In the genomic region with DNA sequence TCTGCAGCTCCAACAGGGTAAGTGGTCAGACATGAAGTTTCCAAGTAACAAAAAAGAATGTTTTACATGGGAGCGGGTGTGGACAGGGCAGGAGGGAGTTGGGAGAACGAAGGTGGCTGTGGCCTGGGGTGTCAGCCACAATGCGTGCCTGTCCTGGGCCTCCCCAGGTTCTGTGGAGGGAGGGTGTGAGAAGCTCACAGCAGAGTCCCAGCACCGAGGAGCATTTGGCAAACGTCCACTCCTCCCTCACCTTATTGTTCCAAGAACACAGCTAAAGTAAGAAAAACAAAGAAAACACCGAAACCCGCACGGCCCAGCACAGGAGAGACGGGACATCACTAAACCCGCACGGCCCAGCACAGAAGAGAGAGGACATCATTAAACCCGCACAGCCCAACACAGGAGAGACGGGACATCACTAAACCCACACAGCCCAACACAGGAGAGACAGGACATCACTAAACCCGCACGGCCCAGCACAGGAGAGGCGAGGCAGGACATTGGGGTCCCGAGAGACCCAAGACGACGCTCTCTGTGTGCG, we compare ENCODE assay signal across 16 cellular contexts.
DNase-seq lines count a peak whose midpoint lies in the region; ATAC-seq and TF ChIP-seq lines count a peak whose summit lies in the region.
"Had no signal": no experiment of that assay in that cellular context is flagged by ENCODE, and none has a peak within 500 bp of the region (broad histone marks: within the 10 kb centered on the region; RNA-seq: fewer than 3 reads in every experiment).

No MANE protein-coding gene starts in this region.

- BruUV-seq in MCF 10A (replicated peaks; lab: Mats Ljungman, UMichigan): no TSS peak

- intact Hi-C loops in activated naive CD4-positive, alpha-beta T cell treated with anti-CD3 and anti-CD28 coated beads for 36 hours (cut with micrococcal nuclease): no loop called here
- intact Hi-C loops in upper lobe of right lung (cut with DNase I) (no loop called here), MCF 10A (cut with micrococcal nuclease) (no loop called here)

- H3K27ac ChIP-seq in upper lobe of right lung: no peak overlapping the region
- H3K27ac ChIP-seq: gastrocnemius medialis had no signal

- TF ChIP-seq CTCF in nephron (IDR thresholded peaks at IDR 0.05; ENCODE audit: unreplicated experiment in 3 of 3): no peak
- TF ChIP-seq CTCF in upper lobe of right lung (IDR thresholded peaks at IDR 0.05): no peak
- no peak for TF ChIP-seq CTCF in MCF 10A (IDR thresholded peaks at IDR 0.05; ENCODE audit: unreplicated experiment)

- H3K4me3 Mint-ChIP-seq in activated naive CD4-positive, alpha-beta T cell treated with anti-CD3 and anti-CD28 coated beads, Interleukin-2, amount 10 ng/mL, durations not matched to agents 7 days and 5 days: no peak overlapping the region
- no peak overlapping the region for H3K4me3 Mint-ChIP-seq in activated naive CD4-positive, alpha-beta T cell treated with anti-CD3 and anti-CD28 coated beads for 36 hours
- no peak overlapping the region for H3K4me3 Mint-ChIP-seq in effector memory CD8-positive, alpha-beta T cell
- H3K4me3 Mint-ChIP-seq in nephron: no peak overlapping the region
- H3K4me3 Mint-ChIP-seq in MCF 10A (ENCODE audit: unreplicated experiment): no peak overlapping the region
- H3K4me3 Mint-ChIP-seq: activated CD4-positive, alpha-beta memory T cell treated with anti-CD3 and anti-CD28 coated beads, Interleukin-2, amount 10 ng/mL, durations not matched to agents 7 days and 5 days had no signal

- H3K27me3 Mint-ChIP-seq in activated naive CD4-positive, alpha-beta T cell treated with anti-CD3 and anti-CD28 coated beads, Interleukin-2, amount 10 ng/mL, durations not matched to agents 7 days and 5 days: no peaks in the 10 kb centered on the region
- H3K27me3 Mint-ChIP-seq in activated naive CD4-positive, alpha-beta T cell treated with anti-CD3 and anti-CD28 coated beads for 36 hours (ENCODE audit: low read depth): no peaks in the 10 kb centered on the region
- no peaks in the 10 kb centered on the region for H3K27me3 Mint-ChIP-seq in effector memory CD8-positive, alpha-beta T cell
- H3K27me3 Mint-ChIP-seq in nephron (ENCODE audit: low read depth) (peaks cover 5% of the 10 kb centered on the region), MCF 10A (ENCODE audit: insufficient read depth, unreplicated experiment) (no peaks in the 10 kb centered on the region)
- H3K27me3 Mint-ChIP-seq: activated CD4-positive, alpha-beta memory T cell treated with anti-CD3 and anti-CD28 coated beads, Interleukin-2, amount 10 ng/mL, durations not matched to agents 7 days and 5 days; IgD-negative memory B cell had no signal

- POLR2A ChIA-PET in MCF 10A (lab: Yijun Ruan, JAX): no interaction called here

- CTCF ChIA-PET in activated naive CD4-positive, alpha-beta T cell treated with anti-CD3 and anti-CD28 coated beads, Interleukin-2, amount 10 ng/mL, durations not matched to agents 7 days and 5 days (lab: Charles Lee): no interaction called here
- CTCF ChIA-PET in activated naive CD4-positive, alpha-beta T cell treated with anti-CD3 and anti-CD28 coated beads for 36 hours (lab: Charles Lee): no interaction called here
- CTCF ChIA-PET in MCF 10A (lab: Yijun Ruan, JAX): no interaction called here

- no peak overlapping the region for H3K4me3 ChIP-seq in upper lobe of right lung
- H3K4me3 ChIP-seq: gastrocnemius medialis had no signal

- H3K27me3 ChIP-seq in upper lobe of right lung: no peaks in the 10 kb centered on the region
- H3K27me3 ChIP-seq: gastrocnemius medialis had no signal

- H3K4me1 Mint-ChIP-seq in activated naive CD4-positive, alpha-beta T cell treated with anti-CD3 and anti-CD28 coated beads, Interleukin-2, amount 10 ng/mL, durations not matched to agents 7 days and 5 days: no peaks in the 10 kb centered on the region
- H3K4me1 Mint-ChIP-seq in activated naive CD4-positive, alpha-beta T cell treated with anti-CD3 and anti-CD28 coated beads for 36 hours (ENCODE audit: low read depth): no peaks in the 10 kb centered on the region
- H3K4me1 Mint-ChIP-seq in effector memory CD8-positive, alpha-beta T cell (ENCODE audit: low read depth in 2 of 2): peaks cover 8 to 10% of the 10 kb centered on the region in 2 donors
- H3K4me1 Mint-ChIP-seq in nephron (peaks cover 20% of the 10 kb centered on the region), MCF 10A (ENCODE audit: insufficient read depth, unreplicated experiment) (no peaks in the 10 kb centered on the region)
- H3K4me1 Mint-ChIP-seq: activated CD4-positive, alpha-beta memory T cell treated with anti-CD3 and anti-CD28 coated beads, Interleukin-2, amount 10 ng/mL, durations not matched to agents 7 days and 5 days had no signal

- H3K9me3 ChIP-seq in upper lobe of right lung: no peaks in the 10 kb centered on the region
- H3K9me3 ChIP-seq: gastrocnemius medialis had no signal

- ATAC-seq in effector memory CD8-positive, alpha-beta T cell (replicated peaks): no peak
- ATAC-seq in upper lobe of right lung (no peak), GM18502 (IDR thresholded peaks at IDR 0.05; ENCODE audit: poor library complexity, unreplicated experiment) (no peak)
- ATAC-seq: gastrocnemius medialis had no signal

- H3K9me3 Mint-ChIP-seq in activated naive CD4-positive, alpha-beta T cell treated with anti-CD3 and anti-CD28 coated beads, Interleukin-2, amount 10 ng/mL, durations not matched to agents 7 days and 5 days: no peaks in the 10 kb centered on the region
- no peaks in the 10 kb centered on the region for H3K9me3 Mint-ChIP-seq in activated naive CD4-positive, alpha-beta T cell treated with anti-CD3 and anti-CD28 coated beads for 36 hours
- no peaks in the 10 kb centered on the region for H3K9me3 Mint-ChIP-seq in effector memory CD8-positive, alpha-beta T cell
- H3K9me3 Mint-ChIP-seq in nephron: no peaks in the 10 kb centered on the region
- H3K9me3 Mint-ChIP-seq in MCF 10A (ENCODE audit: unreplicated experiment): no peaks in the 10 kb centered on the region
- H3K9me3 Mint-ChIP-seq: activated CD4-positive, alpha-beta memory T cell treated with anti-CD3 and anti-CD28 coated beads, Interleukin-2, amount 10 ng/mL, durations not matched to agents 7 days and 5 days; IgD-negative memory B cell had no signal

- peak; percentile 5 for DNase-seq in activated naive CD4-positive, alpha-beta T cell treated with anti-CD3 and anti-CD28 coated beads, Interleukin-2, amount 10 ng/mL, durations not matched to agents 7 days and 5 days
- DNase-seq in activated naive CD4-positive, alpha-beta T cell treated with anti-CD3 and anti-CD28 coated beads for 36 hours: no peak
- DNase-seq in effector memory CD8-positive, alpha-beta T cell: no peak
- peak; percentile 46 for DNase-seq in upper lobe of right lung
- no peak for DNase-seq in MCF 10A (ENCODE audit: unreplicated experiment)
- no peak for DNase-seq in DMS79 (lab: John Stamatoyannopoulos, UW)
- DNase-seq: ACHN; activated CD4-positive, alpha-beta memory T cell treated with anti-CD3 and anti-CD28 coated beads, Interleukin-2, amount 10 ng/mL, durations not matched to agents 7 days and 5 days; DMS153; H7; stimulated activated CD4-positive, alpha-beta T cell treated with anti-CD3 and anti-CD28 coated beads, Interleukin-2, amount 100 ng/mL, for 48 hours; T1000 had no signal

- no peaks in the 10 kb centered on the region for H3K36me3 Mint-ChIP-seq in activated naive CD4-positive, alpha-beta T cell treated with anti-CD3 and anti-CD28 coated beads, Interleukin-2, amount 10 ng/mL, durations not matched to agents 7 days and 5 days
- no peaks in the 10 kb centered on the region for H3K36me3 Mint-ChIP-seq in activated naive CD4-positive, alpha-beta T cell treated with anti-CD3 and anti-CD28 coated beads for 36 hours (ENCODE audit: low read depth)
- no peaks in the 10 kb centered on the region for H3K36me3 Mint-ChIP-seq in effector memory CD8-positive, alpha-beta T cell (ENCODE audit: insufficient read depth)
- H3K36me3 Mint-ChIP-seq in nephron (ENCODE audit: low read depth) (no peaks in the 10 kb centered on the region), MCF 10A (ENCODE audit: insufficient read depth, unreplicated experiment) (peaks cover 9% of the 10 kb centered on the region)

- H3K4me1 ChIP-seq in upper lobe of right lung: no peaks in the 10 kb centered on the region

- H3K27ac Mint-ChIP-seq in activated naive CD4-positive, alpha-beta T cell treated with anti-CD3 and anti-CD28 coated beads, Interleukin-2, amount 10 ng/mL, durations not matched to agents 7 days and 5 days: no peak overlapping the region
- H3K27ac Mint-ChIP-seq in activated naive CD4-positive, alpha-beta T cell treated with anti-CD3 and anti-CD28 coated beads for 36 hours: no peak overlapping the region
- H3K27ac Mint-ChIP-seq in effector memory CD8-positive, alpha-beta T cell: peak overlapping the region; percentile 33 to 62
- peak overlapping the region; percentile 10 to 59 (median 35) for H3K27ac Mint-ChIP-seq in nephron
- no peak overlapping the region for H3K27ac Mint-ChIP-seq in MCF 10A (ENCODE audit: low read depth, unreplicated experiment)
- H3K27ac Mint-ChIP-seq: activated CD4-positive, alpha-beta memory T cell treated with anti-CD3 and anti-CD28 coated beads, Interleukin-2, amount 10 ng/mL, durations not matched to agents 7 days and 5 days had no signal

- no peaks in the 10 kb centered on the region for H3K36me3 ChIP-seq in upper lobe of right lung
- H3K36me3 ChIP-seq: gastrocnemius medialis had no signal

Comparison
In these comparisons a context has a peak if more than half of its experiments do, and no peak if none do; other contexts are left out.
1. DNase-seq: peak in activated naive CD4-positive, alpha-beta T cell treated with anti-CD3 and anti-CD28 coated beads, Interleukin-2, amount 10 ng/mL, durations not matched to agents 7 days and 5 days (single experiment) and upper lobe of right lung (single experiment); none in activated naive CD4-positive, alpha-beta T cell treated with anti-CD3 and anti-CD28 coated beads for 36 hours (single experiment), effector memory CD8-positive, alpha-beta T cell (0 of 3), MCF 10A (single experiment) and DMS79 (single experiment).
2. H3K27ac Mint-ChIP-seq: peak in effector memory CD8-positive, alpha-beta T cell (2 of 2) and nephron (3 of 3); none in activated naive CD4-positive, alpha-beta T cell treated with anti-CD3 and anti-CD28 coated beads, Interleukin-2, amount 10 ng/mL, durations not matched to agents 7 days and 5 days (single experiment), activated naive CD4-positive, alpha-beta T cell treated with anti-CD3 and anti-CD28 coated beads for 36 hours (single experiment) and MCF 10A (single experiment).